8 cellular contexts compared by ENCODE assay signal in genomic region chr11:118607401-118608267, GRCh38. TPM values are rescaled to one million over a fixed set of nuclear protein-coding genes. Genes with fewer than 3 reads are reported as not detected.
A peak's percentile ranks its signal among the peaks of the same experiment; 100 is the strongest.
DNase-seq lines count a peak whose midpoint lies in the region; ATAC-seq and TF ChIP-seq lines count a peak whose summit lies in the region.

PHLDB1 (plus strand) TSS chr11:118607615; CDS start chr11:118613837, 6,222 bp downstream.

- intact Hi-C loops in dorsolateral prefrontal cortex (cut with DNase I) = loop anchor here in 1 of 2 donors (5.0 kb wide), 1 partner anchor 50 kb away; no protein-coding TSS in a partner anchor

- H3K27me3 ChIP-seq in dorsolateral prefrontal cortex = no peaks in the 10 kb centered on the region

- TF ChIP-seq CTCF in dorsolateral prefrontal cortex (IDR thresholded peaks at IDR 0.05 in 54 of 56, conservative IDR thresholded peaks at IDR 0.05 in 2 of 56; ENCODE audit: low read depth in 1 of 56, partially characterized antibody in 56 of 56) = peak in 48 of 56 donors; percentile 13 to 59 (median 44)

- H3K4me3 ChIP-seq in GM08714 (ENCODE audit: low read length) = peak within 1 kb of the TSS; percentile 32; the same call in 1 of the 2 replicates
- peak within 1 kb of the TSS; percentile 54 to 92 (median 80) for H3K4me3 ChIP-seq in dorsolateral prefrontal cortex

- H3K27ac ChIP-seq in dorsolateral prefrontal cortex = peak within 1 kb of the TSS; percentile 90 to 99 (median 98)

- ATAC-seq in left lobe of liver (peak; percentile 50), GM21423 (IDR thresholded peaks at IDR 0.05; ENCODE audit: unreplicated experiment) (no peak), GM21717 (IDR thresholded peaks at IDR 0.05; ENCODE audit: unreplicated experiment) (no peak)

- DNase-seq in NCI-H1930 (lab: John Stamatoyannopoulos, UW) = peak; percentile 14 to 25
- DNase-seq in activated CD4-positive, alpha-beta T cell treated with anti-CD3 and anti-CD28 coated beads, Interleukin-2, amount 50 U/mL, for 1 hour = peak; percentile 47
- DNase-seq in dorsolateral prefrontal cortex = peak; percentile 56 to 90 (median 81)
- DNase-seq in left lobe of liver (ENCODE audit: low spot score) = peak; percentile 50
- peak; percentile 47 to 61 for DNase-seq in stimulated activated CD4-positive, alpha-beta T cell treated with anti-CD3 and anti-CD28 coated beads, Interleukin-2, amount 100 ng/mL, for 24 hours

RNA-seq across cellular contexts. Expression of gene PHLDB1, which starts in this region (rescaled TPM):
- 100 to 1,000 TPM in 117 of 120 experiments, 10 to 100 TPM in 3; 68.2 to 983 (median 256) TPM for total RNA-seq in dorsolateral prefrontal cortex
- total RNA-seq in left lobe of liver = 7.5 TPM

Comparison
In these comparisons a context has a peak if more than half of its experiments do, and no peak if none do; other contexts are left out.
1. DNase-seq: peak in every context shown above with its lines; median percentile 81 in dorsolateral prefrontal cortex; 54 in stimulated activated CD4-positive, alpha-beta T cell treated with anti-CD3 and anti-CD28 coated beads, Interleukin-2, amount 100 ng/mL, for 24 hours; 50 in left lobe of liver; 47 in activated CD4-positive, alpha-beta T cell treated with anti-CD3 and anti-CD28 coated beads, Interleukin-2, amount 50 U/mL, for 1 hour; 20 in NCI-H1930.